In the genomic region with DNA sequence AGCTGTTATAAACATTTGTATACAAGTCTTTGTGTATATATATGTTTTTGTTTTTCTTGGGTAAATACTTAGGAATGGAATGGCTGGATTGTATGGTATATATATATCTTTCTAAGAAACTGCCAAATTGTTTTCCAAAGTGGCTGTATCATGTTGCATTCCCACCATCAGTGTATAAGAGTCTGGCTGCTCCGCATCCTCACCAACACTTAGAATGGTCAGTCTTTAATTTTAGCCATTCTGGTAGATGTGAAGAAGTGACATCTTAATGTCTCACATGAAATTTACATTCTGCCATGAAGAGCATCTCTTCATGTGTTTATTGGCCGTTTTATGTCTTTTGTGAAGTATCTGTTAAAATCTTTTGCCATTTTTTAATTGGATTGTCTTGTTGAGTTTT, we compare ENCODE assay signal across 19 cellular contexts. TPM values are rescaled to one million over a fixed set of nuclear protein-coding genes. Genes with fewer than 3 reads are reported as not detected.
A peak's percentile ranks its signal among the peaks of the same experiment; 100 is the strongest.
DNase-seq lines count a peak whose midpoint lies in the region; ATAC-seq, FAIRE-seq and TF ChIP-seq lines count a peak whose summit lies in the region.
"Had no signal": no experiment of that assay in that cellular context is flagged by ENCODE, and none has a peak within 500 bp of the region (broad histone marks: within the 10 kb centered on the region; RNA-seq: fewer than 3 reads in every experiment).

No MANE protein-coding gene starts in this region.

- H3K9me3 ChIP-seq in A549 (peaks cover 8% of the 10 kb centered on the region; the same call in 2 of the 3 replicates), T-helper 17 cell (ENCODE audit: control insufficient read depth, low read length, poor library complexity, severe bottlenecking) (no peaks in the 10 kb centered on the region), prostate gland (no peaks in the 10 kb centered on the region)
- no peaks in the 10 kb centered on the region for H3K9me3 ChIP-seq in CD8-positive, alpha-beta T cell (ENCODE audit: low read length)
- H3K9me3 ChIP-seq: neutrophil had no signal

- CTCF ChIA-PET in A549 (lab: Yijun Ruan, JAX), result interaction anchor here (1.6 kb wide), 1 partner anchor 10 kb away, joined by 4 read pairs; no protein-coding TSS in a partner anchor
- CTCF ChIA-PET in CD8-positive, alpha-beta T cell (lab: Charles Lee), result interaction anchor here (1.0 kb wide), 2 partner anchors 15 to 41 kb away, joined by 3 read pairs; no protein-coding TSS in a partner anchor

- no peaks in the 10 kb centered on the region for H3K27me3 Mint-ChIP-seq in CD8-positive, alpha-beta T cell (ENCODE audit: low read depth)
- H3K27me3 Mint-ChIP-seq in T-helper 17 cell, result no peaks in the 10 kb centered on the region
- H3K27me3 Mint-ChIP-seq in memory B cell, result no peaks in the 10 kb centered on the region

- H3K27ac Mint-ChIP-seq in CD8-positive, alpha-beta T cell, result peak overlapping the region; percentile 29
- peak overlapping the region; percentile 95 for H3K27ac Mint-ChIP-seq in T-helper 17 cell
- H3K27ac Mint-ChIP-seq in memory B cell, result peak overlapping the region; percentile 81

- WGBS in A549 (ENCODE audit: missing lambda C conversion rate), result 94% methylated on average over 2 of the region's 2 CpGs
- 98% methylated on average over 2 of the region's 2 CpGs for WGBS in prostate gland

- H3K4me1 ChIP-seq in A549 (peaks cover 32% of the 10 kb centered on the region), prostate gland (replicated peaks) (peaks cover 5% of the 10 kb centered on the region)
- peaks cover 14% of the 10 kb centered on the region for H3K4me1 ChIP-seq in CD8-positive, alpha-beta T cell (ENCODE audit: insufficient read depth, low read length)

- POLR2A ChIA-PET in A549 (lab: Yijun Ruan, JAX), result no interaction called here
- POLR2A ChIA-PET in CD8-positive, alpha-beta T cell (lab: Charles Lee), result interaction anchor here (1.1 to 1.7 kb wide), 3 partner anchors 8 to 31 kb away, joined by 3 to 10 read pairs (median 6); a partner anchor contains a TSS

- no peak for FAIRE-seq in A549 (lab: Jason Lieb, UNC)

- no peak for TF ChIP-seq RAD21 in A549 (conservative IDR thresholded peaks at IDR 0.05 in 1 of 2, IDR thresholded peaks at IDR 0.05 in 1 of 2)

- H3K27me3 ChIP-seq in CD8-positive, alpha-beta T cell (ENCODE audit: insufficient read depth, low read length), result no peaks in the 10 kb centered on the region
- no peaks in the 10 kb centered on the region for H3K27me3 ChIP-seq in prostate gland (replicated peaks; ENCODE audit: insufficient read depth)
- H3K27me3 ChIP-seq: heart right ventricle, neutrophil had no signal

- H3K36me3 ChIP-seq in CD8-positive, alpha-beta T cell (ENCODE audit: insufficient read depth, low read length), result no peaks in the 10 kb centered on the region
- no peaks in the 10 kb centered on the region for H3K36me3 ChIP-seq in prostate gland

- intact Hi-C loops in CD8-positive, alpha-beta T cell (cut with DNase I, micrococcal nuclease), result no loop called here
- intact Hi-C loops in prostate gland (cut with DNase I), result no loop called here

- no peak for DNase-seq in A549 (ENCODE audit: low read depth in 1 of 2, low spot score in 1 of 2)
- no peak for DNase-seq in CD8-positive, alpha-beta T cell
- no peak for DNase-seq in T-helper 17 cell
- no peak for DNase-seq in memory B cell (ENCODE audit: low spot score in 2 of 2)
- no peak for DNase-seq in prostate gland (ENCODE audit: low spot score)
- DNase-seq: activated CD8-positive, alpha-beta memory T cell treated with anti-CD3 and anti-CD28 coated beads, Interleukin-2, amount 50 U/mL, for 4 hours; AML-193; DMS 273 treated with DMSO at 0.1 percent for 48 hours; heart right ventricle; midbrain; NCI-H2081; NCI-H524 treated with DMSO at 0.1 percent for 48 hours; OCI-M1; right cardiac atrium; stimulated activated CD4-positive, alpha-beta T cell treated with anti-CD3 and anti-CD28 coated beads, Interleukin-1b, Interleukin-23, amount 100 ng/mL, for 48 hours had no signal

- no peak overlapping the region for H3K4me2 ChIP-seq in A549

- H3K36me3 Mint-ChIP-seq in CD8-positive, alpha-beta T cell, result peaks cover 11% of the 10 kb centered on the region
- H3K36me3 Mint-ChIP-seq in T-helper 17 cell (ENCODE audit: low read depth), result peaks cover 8% of the 10 kb centered on the region
- H3K36me3 Mint-ChIP-seq in memory B cell, result peaks cover 24% of the 10 kb centered on the region

- H3K4me3 Mint-ChIP-seq in CD8-positive, alpha-beta T cell, result no peak overlapping the region
- H3K4me3 Mint-ChIP-seq in T-helper 17 cell, result no peak overlapping the region
- no peak overlapping the region for H3K4me3 Mint-ChIP-seq in memory B cell

- ATAC-seq in A549, result no peak
- ATAC-seq in CD8-positive, alpha-beta T cell, result no peak
- ATAC-seq in T-helper 17 cell, result no peak
- ATAC-seq in memory B cell (ENCODE audit: low read depth), result no peak
- no peak for ATAC-seq in GM19455 (IDR thresholded peaks at IDR 0.05; ENCODE audit: unreplicated experiment)
- no peak for ATAC-seq in HG03439 (IDR thresholded peaks at IDR 0.05; ENCODE audit: unreplicated experiment)

- TF ChIP-seq EP300 in A549 (IDR thresholded peaks at IDR 0.05), result no peak

- TF ChIP-seq POLR2A in A549 (IDR thresholded peaks at IDR 0.05; ENCODE audit: low read length) (no peak), prostate gland (IDR thresholded peaks at IDR 0.05) (no peak)

- H3K27ac ChIP-seq in A549 (no peak overlapping the region), prostate gland (no peak overlapping the region)
- no peak overlapping the region for H3K27ac ChIP-seq in CD8-positive, alpha-beta T cell (ENCODE audit: low read depth, low read length)
- H3K27ac ChIP-seq: VCaP had no signal

- H3K4me3 ChIP-seq in A549 (no peak overlapping the region), prostate gland (no peak overlapping the region)
- no peak overlapping the region for H3K4me3 ChIP-seq in CD8-positive, alpha-beta T cell (ENCODE audit: low read depth, low read length)
- H3K4me3 ChIP-seq: heart right ventricle had no signal

- peaks cover 30% of the 10 kb centered on the region for H3K4me1 Mint-ChIP-seq in CD8-positive, alpha-beta T cell (ENCODE audit: low read depth)
- peaks cover 39% of the 10 kb centered on the region for H3K4me1 Mint-ChIP-seq in T-helper 17 cell
- H3K4me1 Mint-ChIP-seq in memory B cell, result peaks cover 24% of the 10 kb centered on the region

- TF ChIP-seq CTCF in A549 (IDR thresholded peaks at IDR 0.05) (no peak), prostate gland (IDR thresholded peaks at IDR 0.05) (no peak)
- TF ChIP-seq CTCF in CD8-positive, alpha-beta T cell (IDR thresholded peaks at IDR 0.05), result no peak

- no peaks in the 10 kb centered on the region for H3K9me3 Mint-ChIP-seq in CD8-positive, alpha-beta T cell
- peaks cover 5% of the 10 kb centered on the region for H3K9me3 Mint-ChIP-seq in memory B cell

TF ChIP-seq in A549, 52 proteins besides CTCF, POLR2A, EP300 and RAD21:
- peak; percentile 71 for TF ChIP-seq ZFP36 (IDR thresholded peaks at IDR 0.05; ENCODE audit: borderline replicate concordance, partially characterized antibody)
- no peak for TF ChIP-seq FOSL2 (IDR thresholded peaks at IDR 0.05)
- no peak for TF ChIP-seq FOSL2 (CRISPR knock-in tag; IDR thresholded peaks at IDR 0.05)
TF ChIP-seq in A549: peak in this region for 1.

RNA-seq across cellular contexts. Expression of a gene that starts 31.9 kb away (rescaled TPM):
- polyA plus RNA-seq in A549 (2011; rRNA removed) (156 and 215 TPM in 2 replicates), A549 (2017; fragmentation: RNase III; extraction: RNeasy Plus Mini Kit Qiagen cat#74134 plus additional on column Dnase treatment) (110 to 123 TPM (median 118 TPM) in 3 replicates)
- polyA plus RNA-seq in A549 (2012; cell fraction: cytosol; rRNA removed), result 73.3 and 84.8 TPM in 2 replicates
- polyA plus RNA-seq in A549 (2012; cell fraction: nucleus; rRNA removed), result 83.6 and 89.7 TPM in 2 replicates
- polyA minus RNA-seq in A549 (2011; rRNA and poly(A)+ RNA removed), result 408 and 422 TPM in 2 replicates
- 10 to 100 TPM; 27.1 to 29.0 TPM for total RNA-seq in CD8-positive, alpha-beta T cell
- total RNA-seq in T-helper 17 cell (10 to 100 TPM; 34.7 to 40.4 TPM), prostate gland (10 to 100 TPM; 21.7 to 27.1 TPM)

Comparison
In these comparisons a context has a peak if more than half of its experiments do, and no peak if none do; other contexts are left out.
1. H3K27ac Mint-ChIP-seq: peak in every context shown above with its lines; median percentile 95 in T-helper 17 cell; 81 in memory B cell; 29 in CD8-positive, alpha-beta T cell.